In genomic region chrX:24396236-24396929, GRCh38 we compare ENCODE assay signal across 10 cellular contexts. TPM values are rescaled to one million over a fixed set of nuclear protein-coding genes. Genes with fewer than 3 reads are reported as not detected.
DNase-seq lines count a peak whose midpoint lies in the region; ATAC-seq and TF ChIP-seq lines count a peak whose summit lies in the region.
"Had no signal": no experiment of that assay in that cellular context is flagged by ENCODE, and none has a peak within 500 bp of the region (broad histone marks: within the 10 kb centered on the region; RNA-seq: fewer than 3 reads in every experiment).

No MANE protein-coding gene starts in this region.

- peaks cover 23% of the 10 kb centered on the region for H3K4me1 ChIP-seq in OCI-LY3 (ENCODE audit: low read length)

- ATAC-seq in GM21390 (IDR thresholded peaks at IDR 0.05; ENCODE audit: unreplicated experiment), result no peak

- no peak overlapping the region for H3K9ac ChIP-seq in OCI-LY3 (ENCODE audit: low read length)

- DNase-seq in DMS 273 (lab: John Stamatoyannopoulos, UW; ENCODE audit: unreplicated experiment) (peak; percentile 31), DMS 273 treated with DMSO at 0.1 percent for 48 hours (lab: John Stamatoyannopoulos, UW) (no peak), fibroblast of the aortic adventitia (ENCODE audit: low read depth) (peak; percentile 81), stromal cell of bone marrow (ENCODE audit: low read depth) (peak; percentile 45), GM10266 (ENCODE audit: extremely low spot score) (no peak), middle frontal gyrus (ENCODE audit: extremely low spot score, low spot score) (no peak)

- no peaks in the 10 kb centered on the region for H4K20me1 ChIP-seq in OCI-LY3 (ENCODE audit: insufficient read depth, low read length)

- no peak overlapping the region for H3K27ac ChIP-seq in OCI-LY3 (ENCODE audit: low read length)
- H3K27ac ChIP-seq: 22Rv1 had no signal

- H2AFZ ChIP-seq in OCI-LY3 (ENCODE audit: low read depth, low read length), result no peak overlapping the region

- H3K4me2 ChIP-seq in OCI-LY3 (ENCODE audit: low read length), result peak overlapping the region; percentile 53

- no peak for TF ChIP-seq CTCF in OCI-LY3 (IDR thresholded peaks at IDR 0.05; ENCODE audit: low read depth, low read length)
- no peak for TF ChIP-seq CTCF in fibroblast of the aortic adventitia (IDR thresholded peaks at IDR 0.05; ENCODE audit: insufficient read depth, low read length)
- no peak for TF ChIP-seq CTCF in GM10266 (IDR thresholded peaks at IDR 0.05; ENCODE audit: control insufficient read depth, insufficient read depth, low read depth, missing control alignments)

- H3K36me3 ChIP-seq in OCI-LY3 (replicated peaks; ENCODE audit: low read depth, low read length), result no peaks in the 10 kb centered on the region

- no peaks in the 10 kb centered on the region for H3K9me3 ChIP-seq in OCI-LY3 (ENCODE audit: insufficient read depth, low read length)

- H3K79me2 ChIP-seq in OCI-LY3 (ENCODE audit: low read length), result no peaks in the 10 kb centered on the region

- H3K27me3 ChIP-seq in OCI-LY3 (ENCODE audit: low read depth, low read length), result peaks cover 9% of the 10 kb centered on the region; the same call in 1 of the 2 replicates

- no peak overlapping the region for H3K4me3 ChIP-seq in OCI-LY3 (ENCODE audit: low read length)
- no peak overlapping the region for H3K4me3 ChIP-seq in fibroblast of the aortic adventitia (ENCODE audit: low read depth, low read length)

RNA-seq across cellular contexts. Expression of gene SUPT20HL1, which starts 35.9 kb away (rescaled TPM):
- total RNA-seq in fibroblast of the aortic adventitia (ENCODE audit: low replicate concordance), result not detected in 2 replicates
- total RNA-seq: T-helper 2 cell treated with Interferon-gamma antibody and Interleukin-4, amounts not matched to agents 100 ng/mL and 5 ng/mL, for 36 hours had no signal

Comparison
In these comparisons a context has a peak if more than half of its experiments do, and no peak if none do; other contexts are left out.
1. DNase-seq: peak in DMS 273 (single experiment), fibroblast of the aortic adventitia (single experiment) and stromal cell of bone marrow (single experiment); none in DMS 273 treated with DMSO at 0.1 percent for 48 hours (single experiment), GM10266 (single experiment) and middle frontal gyrus (single experiment).